ENCODE assay signal across 11 cellular contexts in the genomic region with DNA sequence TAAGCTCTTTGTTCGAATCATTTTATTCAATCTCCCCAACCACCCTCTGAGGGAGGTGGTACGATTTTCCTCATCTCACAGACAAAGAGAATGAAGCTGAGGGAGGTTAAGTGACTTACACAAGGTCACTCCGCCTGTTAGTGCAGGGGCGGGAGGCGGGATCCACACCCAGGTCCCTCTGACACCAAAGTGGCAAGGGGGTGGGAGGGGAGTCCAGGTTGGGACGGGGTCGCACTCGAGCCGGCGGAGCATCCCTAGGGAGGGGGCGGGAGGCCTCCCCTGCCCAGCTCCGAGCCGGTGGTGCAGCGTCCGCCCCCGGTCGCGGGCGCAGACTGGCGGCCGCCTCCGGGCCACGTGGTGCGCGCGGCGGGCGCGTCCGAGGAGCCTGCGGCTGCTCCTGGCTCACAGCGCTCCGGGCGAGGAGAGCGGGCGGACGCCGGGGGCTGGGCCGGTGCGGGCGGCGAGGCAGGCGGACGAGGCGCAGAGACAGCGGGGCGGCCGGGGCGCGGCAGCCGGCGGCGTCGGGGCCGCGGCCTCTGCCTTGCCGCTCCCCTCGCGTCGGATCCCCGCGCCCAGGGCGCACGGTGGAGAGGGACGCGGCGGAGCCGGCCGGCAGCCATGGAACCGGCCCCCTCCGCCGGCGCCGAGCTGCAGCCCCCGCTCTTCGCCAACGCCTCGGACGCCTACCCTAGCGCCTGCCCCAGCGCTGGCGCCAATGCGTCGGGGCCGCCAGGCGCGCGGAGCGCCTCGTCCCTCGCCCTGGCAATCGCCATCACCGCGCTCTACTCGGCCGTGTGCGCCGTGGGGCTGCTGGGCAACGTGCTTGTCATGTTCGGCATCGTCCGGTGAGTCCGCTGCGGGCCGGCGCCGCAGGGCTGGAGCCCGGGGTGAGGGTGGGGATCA. TPM values are rescaled to one million over a fixed set of nuclear protein-coding genes. Genes with fewer than 3 reads are reported as not detected.
DNase-seq lines count a peak whose midpoint lies in the region; ATAC-seq and TF ChIP-seq lines count a peak whose summit lies in the region.
"Had no signal": no experiment of that assay in that cellular context is flagged by ENCODE, and none has a peak within 500 bp of the region (broad histone marks: within the 10 kb centered on the region; RNA-seq: fewer than 3 reads in every experiment).

A gene (plus strand): TSS at position 405 of the 903 bp plus-strand sequence. CDS start 214 bp downstream, at position 619.

- H3K36me3 Mint-ChIP-seq in activated T-cell treated with anti-CD3 and anti-CD28 coated beads, Interleukin-2, amount 50 U/mL, for 72 hours (ENCODE audit: insufficient read depth in 2 of 2): no peaks in the 10 kb centered on the region
- H3K36me3 Mint-ChIP-seq in stimulated activated memory B cell treated with anti-CD40 and anti-IgM and Interleukin-4, amounts not matched to agents 10 μg/mL and 1 μg/mL and 100 μg/mL, for 72 hours: no peaks in the 10 kb centered on the region
- no peaks in the 10 kb centered on the region for H3K36me3 Mint-ChIP-seq in CD8-positive, alpha-beta memory T cell
- H3K36me3 Mint-ChIP-seq: activated naive CD4-positive, alpha-beta T cell treated with anti-CD3 and anti-CD28 coated beads, Interleukin-2, amount 50 U/mL, for 24 hours; natural killer cell treated with Interleukin-12 subunit alpha and Interleukin-12 subunit beta and Interleukin-15 and Interleukin-18, amount 100 ng/mL, for 72 hours had no signal

- H3K4me2 ChIP-seq in PC-3 (ENCODE audit: low read length) (0 out of 2 replicates have a peak within 1 kb of the TSS, but pooled peaks have one; percentile 16), hepatocyte (peak within 1 kb of the TSS; percentile 67)

- intact Hi-C loops in PC-3 (cut with micrococcal nuclease): no loop called here

- DNase-seq in activated T-cell treated with anti-CD3 and anti-CD28 coated beads, Interleukin-2, amount 50 U/mL, for 48 hours: peak; percentile 19 to 32
- no peak for DNase-seq in activated T-cell treated with anti-CD3 and anti-CD28 coated beads, Interleukin-2, amount 50 U/mL, for 72 hours
- DNase-seq in PC-3 (no peak), hepatocyte (ENCODE audit: low spot score) (no peak), HUDEP-2 (lab: John Stamatoyannopoulos, UW; ENCODE audit: unreplicated experiment in 76 of 76) (no peak)
- DNase-seq in CD8-positive, alpha-beta memory T cell: no peak
- DNase-seq in activated CD4-positive, CD25-positive, alpha-beta regulatory T cell treated with anti-CD3 and anti-CD28 coated beads, Interleukin-2, amount 50 U/mL, for 72 hours: no peak
- DNase-seq: activated CD4-positive, CD25-positive, alpha-beta regulatory T cell had no signal

- POLR2A ChIA-PET in PC-3 (lab: Charles Lee; ENCODE audit: unreplicated experiment): no interaction called here
- POLR2A ChIA-PET in CD8-positive, alpha-beta memory T cell (lab: Charles Lee): interaction anchor here (0.6 kb wide), 1 partner anchor 164 kb away, joined by 3 read pairs; a partner anchor contains a TSS

- no peaks in the 10 kb centered on the region for H3K9me2 ChIP-seq in PC-3 (replicated peaks; ENCODE audit: low read length)
- H3K9me2 ChIP-seq in hepatocyte (replicated peaks; ENCODE audit: insufficient read depth): no peaks in the 10 kb centered on the region

- H3K4me3 Mint-ChIP-seq in activated T-cell treated with anti-CD3 and anti-CD28 coated beads, Interleukin-2, amount 50 U/mL, for 72 hours: peak within 1 kb of the TSS in 1 of 2 donors; percentile 51
- H3K4me3 Mint-ChIP-seq in stimulated activated memory B cell treated with anti-CD40 and anti-IgM and Interleukin-4, amounts not matched to agents 10 μg/mL and 1 μg/mL and 100 μg/mL, for 72 hours: no peak within 1 kb of the TSS
- peak within 1 kb of the TSS in 1 of 7 donors; percentile 32 for H3K4me3 Mint-ChIP-seq in CD8-positive, alpha-beta memory T cell
- H3K4me3 Mint-ChIP-seq: activated naive CD4-positive, alpha-beta T cell treated with anti-CD3 and anti-CD28 coated beads, Interleukin-2, amount 50 U/mL, for 24 hours; natural killer cell treated with Interleukin-12 subunit alpha and Interleukin-12 subunit beta and Interleukin-15 and Interleukin-18, amount 100 ng/mL, for 72 hours had no signal

- no peak within 1 kb of the TSS for H3K27ac Mint-ChIP-seq in activated T-cell treated with anti-CD3 and anti-CD28 coated beads, Interleukin-2, amount 50 U/mL, for 72 hours
- no peak within 1 kb of the TSS for H3K27ac Mint-ChIP-seq in stimulated activated memory B cell treated with anti-CD40 and anti-IgM and Interleukin-4, amounts not matched to agents 10 μg/mL and 1 μg/mL and 100 μg/mL, for 72 hours
- no peak within 1 kb of the TSS for H3K27ac Mint-ChIP-seq in CD8-positive, alpha-beta memory T cell
- H3K27ac Mint-ChIP-seq: activated naive CD4-positive, alpha-beta T cell treated with anti-CD3 and anti-CD28 coated beads, Interleukin-2, amount 50 U/mL, for 24 hours; natural killer cell treated with Interleukin-12 subunit alpha and Interleukin-12 subunit beta and Interleukin-15 and Interleukin-18, amount 100 ng/mL, for 72 hours had no signal

- BruUV-seq in PC-3 (replicated peaks; lab: Mats Ljungman, UMichigan): no TSS peak

- H3K9me3 Mint-ChIP-seq in activated T-cell treated with anti-CD3 and anti-CD28 coated beads, Interleukin-2, amount 50 U/mL, for 72 hours: no peaks in the 10 kb centered on the region
- H3K9me3 Mint-ChIP-seq in stimulated activated memory B cell treated with anti-CD40 and anti-IgM and Interleukin-4, amounts not matched to agents 10 μg/mL and 1 μg/mL and 100 μg/mL, for 72 hours: no peaks in the 10 kb centered on the region
- H3K9me3 Mint-ChIP-seq in CD8-positive, alpha-beta memory T cell: peaks cover 0 to 2% (median 0%) of the 10 kb centered on the region in 5 donors
- H3K9me3 Mint-ChIP-seq: activated naive CD4-positive, alpha-beta T cell treated with anti-CD3 and anti-CD28 coated beads, Interleukin-2, amount 50 U/mL, for 24 hours; natural killer cell treated with Interleukin-12 subunit alpha and Interleukin-12 subunit beta and Interleukin-15 and Interleukin-18, amount 100 ng/mL, for 72 hours had no signal

- no peak for ATAC-seq in activated T-cell treated with anti-CD3 and anti-CD28 coated beads, Interleukin-2, amount 50 U/mL, for 72 hours (replicated peaks in 1 of 2)
- no peak for ATAC-seq in PC-3
- ATAC-seq in stimulated activated memory B cell treated with anti-CD40 and anti-IgM and Interleukin-4, amounts not matched to agents 10 μg/mL and 1 μg/mL and 100 μg/mL, for 72 hours: peak; percentile 28
- ATAC-seq: natural killer cell treated with Interleukin-12 subunit alpha and Interleukin-12 subunit beta and Interleukin-15 and Interleukin-18, amount 100 ng/mL, for 72 hours had no signal

- no peak for TF ChIP-seq CTCF in PC-3 (conservative IDR thresholded peaks at IDR 0.05; ENCODE audit: low read depth, low read length)
- no peak for TF ChIP-seq CTCF in hepatocyte (IDR thresholded peaks at IDR 0.05; ENCODE audit: poor library complexity)

- H3K27ac ChIP-seq in PC-3 (ENCODE audit: low read length) (no peak within 1 kb of the TSS), hepatocyte (no peak within 1 kb of the TSS)
- no peak within 1 kb of the TSS for H3K27ac ChIP-seq in CD8-positive, alpha-beta memory T cell (ENCODE audit: low read depth, low read length)

- CTCF ChIA-PET in PC-3 (lab: Charles Lee): no interaction called here
- CTCF ChIA-PET in CD8-positive, alpha-beta memory T cell (lab: Charles Lee): no interaction called here

- H3K79me2 ChIP-seq in PC-3 (ENCODE audit: low read length) (no peaks in the 10 kb centered on the region), hepatocyte (no peaks in the 10 kb centered on the region)

- H3K4me3 ChIP-seq in PC-3 (ENCODE audit: low read length) (no peak within 1 kb of the TSS), hepatocyte (no peak within 1 kb of the TSS)
- no peak within 1 kb of the TSS for H3K4me3 ChIP-seq in CD8-positive, alpha-beta memory T cell (ENCODE audit: low read length)

- H3K9ac ChIP-seq in PC-3 (ENCODE audit: low read length): no peak within 1 kb of the TSS

- peaks cover 56% of the 10 kb centered on the region for H3K27me3 Mint-ChIP-seq in activated T-cell treated with anti-CD3 and anti-CD28 coated beads, Interleukin-2, amount 50 U/mL, for 72 hours (ENCODE audit: low read depth)
- H3K27me3 Mint-ChIP-seq in stimulated activated memory B cell treated with anti-CD40 and anti-IgM and Interleukin-4, amounts not matched to agents 10 μg/mL and 1 μg/mL and 100 μg/mL, for 72 hours: peaks cover 63% of the 10 kb centered on the region
- peaks cover 33 to 64% of the 10 kb centered on the region in 2 donors for H3K27me3 Mint-ChIP-seq in CD8-positive, alpha-beta memory T cell

- H3K4me1 Mint-ChIP-seq in activated T-cell treated with anti-CD3 and anti-CD28 coated beads, Interleukin-2, amount 50 U/mL, for 72 hours (ENCODE audit: low read depth): peaks cover 4% of the 10 kb centered on the region
- no peaks in the 10 kb centered on the region for H3K4me1 Mint-ChIP-seq in stimulated activated memory B cell treated with anti-CD40 and anti-IgM and Interleukin-4, amounts not matched to agents 10 μg/mL and 1 μg/mL and 100 μg/mL, for 72 hours
- peaks cover 0 to 10% (median 5%) of the 10 kb centered on the region in 3 donors for H3K4me1 Mint-ChIP-seq in CD8-positive, alpha-beta memory T cell
- H3K4me1 Mint-ChIP-seq: activated naive CD4-positive, alpha-beta T cell treated with anti-CD3 and anti-CD28 coated beads, Interleukin-2, amount 50 U/mL, for 24 hours had no signal

- no peaks in the 10 kb centered on the region for H3F3A ChIP-seq in PC-3 (ENCODE audit: low read length, unreplicated experiment)

- H3K27me3 ChIP-seq in PC-3 (ENCODE audit: low read length): peaks cover 49% of the 10 kb centered on the region
- peaks cover 43% of the 10 kb centered on the region for H3K27me3 ChIP-seq in hepatocyte
- peaks cover 24% of the 10 kb centered on the region for H3K27me3 ChIP-seq in CD8-positive, alpha-beta memory T cell (ENCODE audit: insufficient read depth, low read length, poor library complexity, severe bottlenecking)

- no peaks in the 10 kb centered on the region for H4K20me1 ChIP-seq in PC-3 (ENCODE audit: low read length)
- no peaks in the 10 kb centered on the region for H4K20me1 ChIP-seq in hepatocyte (ENCODE audit: insufficient read depth, poor library complexity, severe bottlenecking)

- H3K4me1 ChIP-seq in PC-3 (ENCODE audit: insufficient read depth, low read length): no peaks in the 10 kb centered on the region
- no peaks in the 10 kb centered on the region for H3K4me1 ChIP-seq in hepatocyte (ENCODE audit: insufficient read depth)
- no peaks in the 10 kb centered on the region for H3K4me1 ChIP-seq in CD8-positive, alpha-beta memory T cell (ENCODE audit: insufficient read depth, low read length)

- H3K36me3 ChIP-seq in PC-3 (ENCODE audit: low read depth, low read length) (no peaks in the 10 kb centered on the region), hepatocyte (replicated peaks; ENCODE audit: insufficient read depth, low read depth) (no peaks in the 10 kb centered on the region)
- no peaks in the 10 kb centered on the region for H3K36me3 ChIP-seq in CD8-positive, alpha-beta memory T cell (ENCODE audit: insufficient read depth, low read length)

- WGBS in hepatocyte (ENCODE audit: low lambda C conversion rate, missing lambda C conversion rate): 10% methylated on average over 53 of the region's 108 CpGs

- H3K9me3 ChIP-seq in PC-3 (ENCODE audit: low read length) (no peaks in the 10 kb centered on the region), hepatocyte (ENCODE audit: low read depth) (no peaks in the 10 kb centered on the region)
- H3K9me3 ChIP-seq in CD8-positive, alpha-beta memory T cell (ENCODE audit: low read length): no peaks in the 10 kb centered on the region

- H2AFZ ChIP-seq in PC-3 (ENCODE audit: low read length) (no peak within 1 kb of the TSS), hepatocyte (no peak within 1 kb of the TSS)

RNA-seq across cellular contexts. Expression of the gene that starts here (rescaled TPM):
- not detected for total RNA-seq in activated T-cell treated with anti-CD3 and anti-CD28 coated beads, Interleukin-2, amount 50 U/mL, for 72 hours
- total RNA-seq in PC-3 (2014; rRNA removed): not detected in 2 replicates
- 0.07 and 0.12 TPM in 2 replicates for total RNA-seq in hepatocyte
- polyA plus RNA-seq in hepatocyte: 0.08 and 0.12 TPM in 2 replicates
- not detected for total RNA-seq in CD8-positive, alpha-beta memory T cell
- polyA plus RNA-seq in CD8-positive, alpha-beta memory T cell: 0.02 TPM
- total RNA-seq: natural killer cell treated with Interleukin-12 subunit alpha and Interleukin-12 subunit beta and Interleukin-15 and Interleukin-18, amount 100 ng/mL, for 72 hours had no signal

Comparison
In these comparisons a context has a peak if more than half of its experiments do, and no peak if none do; other contexts are left out.
1. DNase-seq: peak in activated T-cell treated with anti-CD3 and anti-CD28 coated beads, Interleukin-2, amount 50 U/mL, for 48 hours (2 of 2); none in activated T-cell treated with anti-CD3 and anti-CD28 coated beads, Interleukin-2, amount 50 U/mL, for 72 hours (0 of 2), PC-3 (single experiment), hepatocyte (single experiment), CD8-positive, alpha-beta memory T cell (0 of 5), HUDEP-2 (0 of 76) and activated CD4-positive, CD25-positive, alpha-beta regulatory T cell treated with anti-CD3 and anti-CD28 coated beads, Interleukin-2, amount 50 U/mL, for 72 hours (single experiment).